ENCODE assay signal across 1 cellular context in genomic region chr16:85422374-85423185, GRCh38.
TF ChIP-seq lines count a peak whose summit lies in the region.

No MANE protein-coding gene starts in this region.

TF ChIP-seq in HepG2, 621 proteins besides CTCF, POLR2A, EP300 and RAD21 (continued from another document and continues in another):
- no peak for TF ChIP-seq IRF1 (CRISPR knock-in tag; IDR thresholded peaks at IDR 0.05; ENCODE audit: low read depth)
- peak; percentile 48; the same call in 1 of the 2 replicates for TF ChIP-seq ZNF143 (CRISPR knock-in tag; IDR thresholded peaks at IDR 0.05)
- no peak; the same call in none of the 2 replicates for TF ChIP-seq ZMYM4 (CRISPR knock-in tag; IDR thresholded peaks at IDR 0.05)
- peak; percentile 80 for TF ChIP-seq THAP9 (CRISPR knock-in tag; IDR thresholded peaks at IDR 0.05; ENCODE audit: borderline replicate concordance)
- no peak for TF ChIP-seq CBX1 (IDR thresholded peaks at IDR 0.05; ENCODE audit: low read depth)
- TF ChIP-seq ZNF160 (CRISPR knock-in tag; IDR thresholded peaks at IDR 0.05): peak; percentile 81
- TF ChIP-seq, protein P1, sequence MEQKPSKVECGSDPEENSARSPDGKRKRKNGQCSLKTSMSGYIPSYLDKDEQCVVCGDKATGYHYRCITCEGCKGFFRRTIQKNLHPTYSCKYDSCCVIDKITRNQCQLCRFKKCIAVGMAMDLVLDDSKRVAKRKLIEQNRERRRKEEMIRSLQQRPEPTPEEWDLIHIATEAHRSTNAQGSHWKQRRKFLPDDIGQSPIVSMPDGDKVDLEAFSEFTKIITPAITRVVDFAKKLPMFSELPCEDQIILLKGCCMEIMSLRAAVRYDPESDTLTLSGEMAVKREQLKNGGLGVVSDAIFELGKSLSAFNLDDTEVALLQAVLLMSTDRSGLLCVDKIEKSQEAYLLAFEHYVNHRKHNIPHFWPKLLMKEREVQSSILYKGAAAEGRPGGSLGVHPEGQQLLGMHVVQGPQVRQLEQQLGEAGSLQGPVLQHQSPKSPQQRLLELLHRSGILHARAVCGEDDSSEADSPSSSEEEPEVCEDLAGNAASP (CRISPR knock-in tag; IDR thresholded peaks at IDR 0.05; ENCODE audit: borderline replicate concordance): peak; percentile 87
- TF ChIP-seq, protein P2, sequence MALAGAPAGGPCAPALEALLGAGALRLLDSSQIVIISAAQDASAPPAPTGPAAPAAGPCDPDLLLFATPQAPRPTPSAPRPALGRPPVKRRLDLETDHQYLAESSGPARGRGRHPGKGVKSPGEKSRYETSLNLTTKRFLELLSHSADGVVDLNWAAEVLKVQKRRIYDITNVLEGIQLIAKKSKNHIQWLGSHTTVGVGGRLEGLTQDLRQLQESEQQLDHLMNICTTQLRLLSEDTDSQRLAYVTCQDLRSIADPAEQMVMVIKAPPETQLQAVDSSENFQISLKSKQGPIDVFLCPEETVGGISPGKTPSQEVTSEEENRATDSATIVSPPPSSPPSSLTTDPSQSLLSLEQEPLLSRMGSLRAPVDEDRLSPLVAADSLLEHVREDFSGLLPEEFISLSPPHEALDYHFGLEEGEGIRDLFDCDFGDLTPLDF (CRISPR knock-in tag; IDR thresholded peaks at IDR 0.05): peak; percentile 59; the same call in 1 of the 2 replicates
- TF ChIP-seq ZSCAN22 (CRISPR knock-in tag; IDR thresholded peaks at IDR 0.05): no peak
- no peak for TF ChIP-seq ZNF790 (CRISPR knock-in tag; IDR thresholded peaks at IDR 0.05; ENCODE audit: borderline replicate concordance)
- no peak for TF ChIP-seq ZNF136 (CRISPR knock-in tag; IDR thresholded peaks at IDR 0.05; ENCODE audit: low read depth)
- TF ChIP-seq ZNF709 (CRISPR knock-in tag; IDR thresholded peaks at IDR 0.05): no peak
- TF ChIP-seq KAT8 (CRISPR knock-in tag; IDR thresholded peaks at IDR 0.05): no peak; the same call in none of the 2 replicates
- TF ChIP-seq, protein P3, sequence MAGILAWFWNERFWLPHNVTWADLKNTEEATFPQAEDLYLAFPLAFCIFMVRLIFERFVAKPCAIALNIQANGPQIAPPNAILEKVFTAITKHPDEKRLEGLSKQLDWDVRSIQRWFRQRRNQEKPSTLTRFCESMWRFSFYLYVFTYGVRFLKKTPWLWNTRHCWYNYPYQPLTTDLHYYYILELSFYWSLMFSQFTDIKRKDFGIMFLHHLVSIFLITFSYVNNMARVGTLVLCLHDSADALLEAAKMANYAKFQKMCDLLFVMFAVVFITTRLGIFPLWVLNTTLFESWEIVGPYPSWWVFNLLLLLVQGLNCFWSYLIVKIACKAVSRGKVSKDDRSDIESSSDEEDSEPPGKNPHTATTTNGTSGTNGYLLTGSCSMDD (CRISPR knock-in tag; IDR thresholded peaks at IDR 0.05): peak; percentile 85; the same call in 1 of the 2 replicates
- peak; percentile 42; the same call in 1 of the 2 replicates for TF ChIP-seq TBX3 (IDR thresholded peaks at IDR 0.05; ENCODE audit: borderline replicate concordance)
- TF ChIP-seq SRSF1 (optimal IDR thresholded peaks at IDR 0.05; ENCODE audit: low read depth, low read length): no peak
- peak; percentile 78 for TF ChIP-seq RFX5 (IDR thresholded peaks at IDR 0.05; ENCODE audit: low read depth, low read length)
- 0 out of 2 replicates have a peak, but pooled peaks have one; percentile 51 for TF ChIP-seq ZSCAN31 (CRISPR knock-in tag; IDR thresholded peaks at IDR 0.05; ENCODE audit: low read depth)
- TF ChIP-seq, protein P4, sequence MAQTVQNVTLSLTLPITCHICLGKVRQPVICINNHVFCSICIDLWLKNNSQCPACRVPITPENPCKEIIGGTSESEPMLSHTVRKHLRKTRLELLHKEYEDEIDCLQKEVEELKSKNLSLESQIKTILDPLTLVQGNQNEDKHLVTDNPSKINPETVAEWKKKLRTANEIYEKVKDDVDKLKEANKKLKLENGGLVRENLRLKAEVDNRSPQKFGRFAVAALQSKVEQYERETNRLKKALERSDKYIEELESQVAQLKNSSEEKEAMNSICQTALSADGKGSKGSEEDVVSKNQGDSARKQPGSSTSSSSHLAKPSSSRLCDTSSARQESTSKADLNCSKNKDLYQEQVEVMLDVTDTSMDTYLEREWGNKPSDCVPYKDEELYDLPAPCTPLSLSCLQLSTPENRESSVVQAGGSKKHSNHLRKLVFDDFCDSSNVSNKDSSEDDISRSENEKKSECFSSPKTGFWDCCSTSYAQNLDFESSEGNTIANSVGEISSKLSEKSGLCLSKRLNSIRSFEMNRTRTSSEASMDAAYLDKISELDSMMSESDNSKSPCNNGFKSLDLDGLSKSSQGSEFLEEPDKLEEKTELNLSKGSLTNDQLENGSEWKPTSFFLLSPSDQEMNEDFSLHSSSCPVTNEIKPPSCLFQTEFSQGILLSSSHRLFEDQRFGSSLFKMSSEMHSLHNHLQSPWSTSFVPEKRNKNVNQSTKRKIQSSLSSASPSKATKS (CRISPR knock-in tag; IDR thresholded peaks at IDR 0.05): no peak
- peak; percentile 65; the same call in 1 of the 2 replicates for TF ChIP-seq ATF2 (CRISPR knock-in tag; IDR thresholded peaks at IDR 0.05)
- TF ChIP-seq, protein P5, sequence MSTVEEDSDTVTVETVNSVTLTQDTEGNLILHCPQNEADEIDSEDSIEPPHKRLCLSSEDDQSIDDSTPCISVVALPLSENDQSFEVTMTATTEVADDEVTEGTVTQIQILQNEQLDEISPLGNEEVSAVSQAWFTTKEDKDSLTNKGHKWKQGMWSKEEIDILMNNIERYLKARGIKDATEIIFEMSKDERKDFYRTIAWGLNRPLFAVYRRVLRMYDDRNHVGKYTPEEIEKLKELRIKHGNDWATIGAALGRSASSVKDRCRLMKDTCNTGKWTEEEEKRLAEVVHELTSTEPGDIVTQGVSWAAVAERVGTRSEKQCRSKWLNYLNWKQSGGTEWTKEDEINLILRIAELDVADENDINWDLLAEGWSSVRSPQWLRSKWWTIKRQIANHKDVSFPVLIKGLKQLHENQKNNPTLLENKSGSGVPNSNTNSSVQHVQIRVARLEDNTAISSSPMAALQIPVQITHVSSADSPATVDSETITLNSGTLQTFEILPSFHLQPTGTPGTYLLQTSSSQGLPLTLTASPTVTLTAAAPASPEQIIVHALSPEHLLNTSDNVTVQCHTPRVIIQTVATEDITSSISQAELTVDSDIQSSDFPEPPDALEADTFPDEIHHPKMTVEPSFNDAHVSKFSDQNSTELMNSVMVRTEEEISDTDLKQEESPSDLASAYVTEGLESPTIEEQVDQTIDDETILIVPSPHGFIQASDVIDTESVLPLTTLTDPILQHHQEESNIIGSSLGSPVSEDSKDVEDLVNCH (CRISPR knock-in tag; IDR thresholded peaks at IDR 0.05): 0 out of 2 replicates have a peak, but pooled peaks have one; percentile 46
- peak; percentile 90; the same call in 1 of the 2 replicates for TF ChIP-seq PAX8 (CRISPR knock-in tag; IDR thresholded peaks at IDR 0.05; ENCODE audit: borderline replicate concordance)
- TF ChIP-seq MIER2 (CRISPR knock-in tag; IDR thresholded peaks at IDR 0.05): peak; percentile 76
- no peak for TF ChIP-seq ZNF24 (IDR thresholded peaks at IDR 0.05)
- TF ChIP-seq, protein P6, sequence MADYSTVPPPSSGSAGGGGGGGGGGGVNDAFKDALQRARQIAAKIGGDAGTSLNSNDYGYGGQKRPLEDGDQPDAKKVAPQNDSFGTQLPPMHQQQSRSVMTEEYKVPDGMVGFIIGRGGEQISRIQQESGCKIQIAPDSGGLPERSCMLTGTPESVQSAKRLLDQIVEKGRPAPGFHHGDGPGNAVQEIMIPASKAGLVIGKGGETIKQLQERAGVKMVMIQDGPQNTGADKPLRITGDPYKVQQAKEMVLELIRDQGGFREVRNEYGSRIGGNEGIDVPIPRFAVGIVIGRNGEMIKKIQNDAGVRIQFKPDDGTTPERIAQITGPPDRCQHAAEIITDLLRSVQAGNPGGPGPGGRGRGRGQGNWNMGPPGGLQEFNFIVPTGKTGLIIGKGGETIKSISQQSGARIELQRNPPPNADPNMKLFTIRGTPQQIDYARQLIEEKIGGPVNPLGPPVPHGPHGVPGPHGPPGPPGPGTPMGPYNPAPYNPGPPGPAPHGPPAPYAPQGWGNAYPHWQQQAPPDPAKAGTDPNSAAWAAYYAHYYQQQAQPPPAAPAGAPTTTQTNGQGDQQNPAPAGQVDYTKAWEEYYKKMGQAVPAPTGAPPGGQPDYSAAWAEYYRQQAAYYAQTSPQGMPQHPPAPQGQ (CRISPR knock-in tag; IDR thresholded peaks at IDR 0.05; ENCODE audit: borderline replicate concordance): peak; percentile 51; the same call in 1 of the 2 replicates
- TF ChIP-seq CCAR2 (optimal IDR thresholded peaks at IDR 0.05; ENCODE audit: low read depth, low read length): peak; percentile 44
- TF ChIP-seq, protein P7, sequence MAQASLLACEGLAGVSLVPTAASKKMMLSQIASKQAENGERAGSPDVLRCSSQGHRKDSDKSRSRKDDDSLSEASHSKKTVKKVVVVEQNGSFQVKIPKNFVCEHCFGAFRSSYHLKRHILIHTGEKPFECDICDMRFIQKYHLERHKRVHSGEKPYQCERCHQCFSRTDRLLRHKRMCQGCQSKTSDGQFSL (CRISPR knock-in tag; IDR thresholded peaks at IDR 0.05): peak; percentile 50
- peak; percentile 79; the same call in 1 of the 2 replicates for TF ChIP-seq MED13 (CRISPR knock-in tag; IDR thresholded peaks at IDR 0.05)
- TF ChIP-seq, protein P8, sequence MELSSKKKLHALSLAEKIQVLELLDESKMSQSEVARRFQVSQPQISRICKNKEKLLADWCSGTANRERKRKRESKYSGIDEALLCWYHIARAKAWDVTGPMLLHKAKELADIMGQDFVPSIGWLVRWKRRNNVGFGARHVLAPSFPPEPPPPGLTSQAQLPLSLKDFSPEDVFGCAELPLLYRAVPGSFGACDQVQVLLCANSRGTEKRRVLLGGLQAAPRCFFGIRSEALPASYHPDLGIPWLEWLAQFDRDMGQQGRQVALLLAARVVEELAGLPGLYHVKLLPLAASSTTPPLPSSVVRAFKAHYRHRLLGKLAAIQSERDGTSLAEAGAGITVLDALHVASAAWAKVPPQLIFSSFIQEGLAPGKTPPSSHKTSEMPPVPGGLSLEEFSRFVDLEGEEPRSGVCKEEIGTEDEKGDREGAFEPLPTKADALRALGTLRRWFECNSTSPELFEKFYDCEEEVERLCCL (CRISPR knock-in tag; IDR thresholded peaks at IDR 0.05; ENCODE audit: borderline replicate concordance): 0 out of 2 replicates have a peak, but pooled peaks have one; percentile 30
- TF ChIP-seq ZNF33B (CRISPR knock-in tag; IDR thresholded peaks at IDR 0.05): no peak
- peak; percentile 80; the same call in 1 of the 2 replicates for TF ChIP-seq ARID4A (CRISPR knock-in tag; IDR thresholded peaks at IDR 0.05; ENCODE audit: borderline replicate concordance)
- TF ChIP-seq ZZZ3 (CRISPR knock-in tag; IDR thresholded peaks at IDR 0.05; ENCODE audit: borderline replicate concordance): peak; percentile 29; the same call in 1 of the 2 replicates
- peak; percentile 70 for TF ChIP-seq POGZ (CRISPR knock-in tag; IDR thresholded peaks at IDR 0.05)
